8 cellular contexts compared by ENCODE assay signal in genomic region chr22:18528597-18529415, GRCh38. TPM values are rescaled to one million over a fixed set of nuclear protein-coding genes. Genes with fewer than 3 reads are reported as not detected.
DNase-seq lines count a peak whose midpoint lies in the region; ATAC-seq and TF ChIP-seq lines count a peak whose summit lies in the region.
"Not testable (repeated sequence)": the region's sequence is repeated elsewhere in the genome, so short reads cannot be mapped to it uniquely, and the experiment has no call there.

No MANE protein-coding gene starts in this region.

- TF ChIP-seq CTCF in fibroblast of pulmonary artery (IDR thresholded peaks at IDR 0.05; ENCODE audit: low read length, missing control alignments), result not testable (repeated sequence)

- DNase-seq in CD1c-positive myeloid dendritic cell (ENCODE audit: extremely low spot score) (peak; percentile 74), T-helper 1 cell (peak; percentile 51 to 94 (median 69)), fibroblast of pulmonary artery (ENCODE audit: low read depth) (peak; percentile 86), myocyte (ENCODE audit: low read depth) (peak; percentile 65)
- DNase-seq in activated gamma-delta T cell treated with anti-CD3 and anti-CD28 coated beads, Interleukin-2, amount 50 U/mL, for 16 hours (ENCODE audit: low read depth), result peak; percentile 68
- peak; percentile 89 for DNase-seq in stimulated activated CD8-positive, alpha-beta memory T cell treated with anti-CD3 and anti-CD28 coated beads, Interleukin-12 subunit alpha, Interleukin-12 subunit beta, amount 100 ng/mL, for 1 hour (ENCODE audit: low read depth)

- ATAC-seq in GM21423 (IDR thresholded peaks at IDR 0.05; ENCODE audit: unreplicated experiment) (peak; percentile 71), HG03280 (IDR thresholded peaks at IDR 0.05; ENCODE audit: unreplicated experiment) (peak; percentile 74)

- peak overlapping the region; percentile 38 for H3K4me3 ChIP-seq in fibroblast of pulmonary artery (replicated peaks; ENCODE audit: low read depth, low read length)

RNA-seq across cellular contexts. Expression of gene TMEM191B, which starts 1.2 kb away (rescaled TPM):
- total RNA-seq in myocyte, result 3.1 and 3.3 TPM in 2 replicates
- polyA plus RNA-seq in myocyte (2012), result 1.3 TPM

RNA-seq across cellular contexts. Expression of gene GGTLC3, which starts 10.8 kb away (rescaled TPM):
- total RNA-seq in myocyte, result 0.52 TPM in 1 of 2 replicates, not detected in the other
- not detected for polyA plus RNA-seq in myocyte (2012)

Comparison
In these comparisons a context has a peak if more than half of its experiments do, and no peak if none do; other contexts are left out.
1. Peak in every context shown above with its lines: DNase-seq, ATAC-seq and H3K4me3 ChIP-seq.